In genomic region chr6:158908596-158908995, GRCh38 we compare ENCODE assay signal across 1 cellular context.
TF ChIP-seq lines count a peak whose summit lies in the region.

No MANE protein-coding gene starts in this region.

TF ChIP-seq in WTC11, 78 proteins besides CTCF, POLR2A, EP300 and RAD21 (continued from another document):
- TF ChIP-seq ATF6 (CRISPR knock-in tag; IDR thresholded peaks at IDR 0.05) (no peak), KAT7 (CRISPR knock-in tag; IDR thresholded peaks at IDR 0.05; ENCODE audit: borderline replicate concordance) (no peak), JAZF1 (CRISPR knock-in tag; IDR thresholded peaks at IDR 0.05) (no peak), ZNF396 (CRISPR knock-in tag; IDR thresholded peaks at IDR 0.05; ENCODE audit: borderline replicate concordance) (no peak), NFYB (CRISPR knock-in tag; conservative IDR thresholded peaks at IDR 0.05; ENCODE audit: low read depth) (no peak)
